Comparison of ENCODE assay signal across 2 cellular contexts in genomic region chr10:35394934-35395333, GRCh38.
TF ChIP-seq lines count a peak whose summit lies in the region.

No MANE protein-coding gene starts in this region.

TF ChIP-seq in GM23338, 12 proteins besides CTCF, POLR2A, EP300 and RAD21 (continued from another document):
- TF ChIP-seq, protein P1, sequence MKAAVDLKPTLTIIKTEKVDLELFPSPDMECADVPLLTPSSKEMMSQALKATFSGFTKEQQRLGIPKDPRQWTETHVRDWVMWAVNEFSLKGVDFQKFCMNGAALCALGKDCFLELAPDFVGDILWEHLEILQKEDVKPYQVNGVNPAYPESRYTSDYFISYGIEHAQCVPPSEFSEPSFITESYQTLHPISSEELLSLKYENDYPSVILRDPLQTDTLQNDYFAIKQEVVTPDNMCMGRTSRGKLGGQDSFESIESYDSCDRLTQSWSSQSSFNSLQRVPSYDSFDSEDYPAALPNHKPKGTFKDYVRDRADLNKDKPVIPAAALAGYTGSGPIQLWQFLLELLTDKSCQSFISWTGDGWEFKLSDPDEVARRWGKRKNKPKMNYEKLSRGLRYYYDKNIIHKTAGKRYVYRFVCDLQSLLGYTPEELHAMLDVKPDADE (IDR thresholded peaks at IDR 0.05): no peak
- TF ChIP-seq POLR2AphosphoS5 (IDR thresholded peaks at IDR 0.05; ENCODE audit: low read depth) (no peak), CREB1 (CRISPR knock-in tag; IDR thresholded peaks at IDR 0.05; ENCODE audit: low read depth) (no peak), EZH2 (IDR thresholded peaks at IDR 0.05; ENCODE audit: low read depth, unreplicated experiment) (no peak), ZNF462 (CRISPR knock-in tag; IDR thresholded peaks at IDR 0.05) (no peak), EZH2phosphoT487 (IDR thresholded peaks at IDR 0.05; ENCODE audit: unreplicated experiment) (no peak), STAT1 (IDR thresholded peaks at IDR 0.05; ENCODE audit: unreplicated experiment) (no peak)
- TF ChIP-seq, protein P2, sequence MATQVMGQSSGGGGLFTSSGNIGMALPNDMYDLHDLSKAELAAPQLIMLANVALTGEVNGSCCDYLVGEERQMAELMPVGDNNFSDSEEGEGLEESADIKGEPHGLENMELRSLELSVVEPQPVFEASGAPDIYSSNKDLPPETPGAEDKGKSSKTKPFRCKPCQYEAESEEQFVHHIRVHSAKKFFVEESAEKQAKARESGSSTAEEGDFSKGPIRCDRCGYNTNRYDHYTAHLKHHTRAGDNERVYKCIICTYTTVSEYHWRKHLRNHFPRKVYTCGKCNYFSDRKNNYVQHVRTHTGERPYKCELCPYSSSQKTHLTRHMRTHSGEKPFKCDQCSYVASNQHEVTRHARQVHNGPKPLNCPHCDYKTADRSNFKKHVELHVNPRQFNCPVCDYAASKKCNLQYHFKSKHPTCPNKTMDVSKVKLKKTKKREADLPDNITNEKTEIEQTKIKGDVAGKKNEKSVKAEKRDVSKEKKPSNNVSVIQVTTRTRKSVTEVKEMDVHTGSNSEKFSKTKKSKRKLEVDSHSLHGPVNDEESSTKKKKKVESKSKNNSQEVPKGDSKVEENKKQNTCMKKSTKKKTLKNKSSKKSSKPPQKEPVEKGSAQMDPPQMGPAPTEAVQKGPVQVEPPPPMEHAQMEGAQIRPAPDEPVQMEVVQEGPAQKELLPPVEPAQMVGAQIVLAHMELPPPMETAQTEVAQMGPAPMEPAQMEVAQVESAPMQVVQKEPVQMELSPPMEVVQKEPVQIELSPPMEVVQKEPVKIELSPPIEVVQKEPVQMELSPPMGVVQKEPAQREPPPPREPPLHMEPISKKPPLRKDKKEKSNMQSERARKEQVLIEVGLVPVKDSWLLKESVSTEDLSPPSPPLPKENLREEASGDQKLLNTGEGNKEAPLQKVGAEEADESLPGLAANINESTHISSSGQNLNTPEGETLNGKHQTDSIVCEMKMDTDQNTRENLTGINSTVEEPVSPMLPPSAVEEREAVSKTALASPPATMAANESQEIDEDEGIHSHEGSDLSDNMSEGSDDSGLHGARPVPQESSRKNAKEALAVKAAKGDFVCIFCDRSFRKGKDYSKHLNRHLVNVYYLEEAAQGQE (IDR thresholded peaks at IDR 0.05; ENCODE audit: unreplicated experiment): no peak

TF ChIP-seq in K562, 482 proteins besides CTCF, POLR2A, EP300 and RAD21 (continued from another document):
- TF ChIP-seq HMBOX1 (IDR thresholded peaks at IDR 0.05): 0 out of 2 replicates have a peak, but pooled peaks have one; percentile 11
